Comparison of ENCODE assay signal across 11 cellular contexts in the genomic region with DNA sequence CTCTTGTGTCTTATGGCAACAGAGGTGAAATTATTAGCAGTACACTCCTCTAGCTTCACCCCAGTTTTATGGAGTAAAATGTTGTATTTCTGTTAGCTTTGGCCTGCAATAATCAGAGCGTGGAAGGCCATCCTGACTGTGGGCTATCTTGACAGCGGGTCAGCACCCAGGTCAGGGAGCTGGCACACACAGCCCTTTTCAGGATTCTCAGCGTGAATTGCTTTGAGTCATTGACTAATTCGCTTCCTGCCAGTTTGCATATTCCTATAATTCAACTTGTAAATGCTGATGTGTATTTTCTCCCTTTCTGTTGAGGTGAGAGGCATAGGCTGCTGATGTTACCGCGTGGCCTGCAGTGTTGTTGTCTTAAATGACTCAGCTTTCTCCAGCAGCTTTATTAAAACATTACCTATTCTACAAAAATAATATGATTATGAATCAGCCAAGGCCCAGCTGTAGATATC.
A peak's percentile ranks its signal among the peaks of the same experiment; 100 is the strongest.
DNase-seq lines count a peak whose midpoint lies in the region; ATAC-seq lines count a peak whose summit lies in the region.
"Had no signal": no experiment of that assay in that cellular context is flagged by ENCODE, and none has a peak within 500 bp of the region (broad histone marks: within the 10 kb centered on the region; RNA-seq: fewer than 3 reads in every experiment).

No MANE protein-coding gene starts in this region.

- H3K27me3 ChIP-seq in right cardiac atrium (ENCODE audit: control insufficient read depth, insufficient read depth) (no peaks in the 10 kb centered on the region), subcutaneous abdominal adipose tissue (ENCODE audit: control insufficient read depth in 5 of 5, insufficient read depth in 4 of 5, low read length in 5 of 5) (no peaks in the 10 kb centered on the region)

- peaks cover 23 to 61% (median 47%) of the 10 kb centered on the region in 5 donors for H3K36me3 ChIP-seq in subcutaneous abdominal adipose tissue (ENCODE audit: control insufficient read depth in 5 of 5, insufficient read depth in 5 of 5, low read length in 5 of 5)

- peaks cover 23% of the 10 kb centered on the region for H3K4me1 ChIP-seq in right cardiac atrium (ENCODE audit: control insufficient read depth, insufficient read depth, low read length)
- peaks cover 6 to 71% (median 30%) of the 10 kb centered on the region in 5 donors for H3K4me1 ChIP-seq in subcutaneous abdominal adipose tissue (ENCODE audit: control insufficient read depth in 5 of 5, insufficient read depth in 5 of 5, low read length in 5 of 5)

- 51% methylated on average over 6 of the region's 6 CpGs for WGBS in right cardiac atrium

- CTCF ChIA-PET in T-cell (lab: Charles Lee) = no interaction called here

- H3K4me3 Mint-ChIP-seq in activated T-cell treated with anti-CD3 and anti-CD28 coated beads, Interleukin-2, amount 50 U/mL, for 24 hours = no peak overlapping the region
- no peak overlapping the region for H3K4me3 Mint-ChIP-seq in T-cell
- H3K4me3 Mint-ChIP-seq: nephron progenitor cell had no signal

- H3K4me3 ChIP-seq in right cardiac atrium (ENCODE audit: low read length) (no peak overlapping the region), subcutaneous abdominal adipose tissue (ENCODE audit: low read depth in 1 of 5, low read length in 5 of 5) (no peak overlapping the region)
- H3K4me3 ChIP-seq: thoracic aorta had no signal

- DNase-seq in activated T-cell treated with anti-CD3 and anti-CD28 coated beads, Interleukin-2, amount 50 U/mL, for 24 hours = no peak
- no peak for DNase-seq in activated T-cell treated with anti-CD3 and anti-CD28 coated beads, Interleukin-2, amount 50 U/mL, for 48 hours
- DNase-seq in T-cell (no peak), right cardiac atrium (peak in 1 of 3 donors; percentile 68), Ammon's horn (ENCODE audit: low spot score) (no peak)
- DNase-seq: nephron progenitor cell had no signal

- no peaks in the 10 kb centered on the region for H3K9me3 Mint-ChIP-seq in activated T-cell treated with anti-CD3 and anti-CD28 coated beads, Interleukin-2, amount 50 U/mL, for 24 hours
- H3K9me3 Mint-ChIP-seq in T-cell = no peaks in the 10 kb centered on the region
- H3K9me3 Mint-ChIP-seq: nephron progenitor cell had no signal

- H3K9ac ChIP-seq in subcutaneous abdominal adipose tissue (ENCODE audit: low read length in 5 of 5) = no peak overlapping the region
- H3K9ac ChIP-seq: KMS-11 had no signal

- H3K27ac ChIP-seq in right cardiac atrium (ENCODE audit: low read length) (no peak overlapping the region), subcutaneous abdominal adipose tissue (ENCODE audit: low read depth, low read length) (peak overlapping the region; percentile 77)
- H3K27ac ChIP-seq: KMS-11 had no signal

- H3K27ac Mint-ChIP-seq in activated T-cell treated with anti-CD3 and anti-CD28 coated beads, Interleukin-2, amount 50 U/mL, for 24 hours = peak overlapping the region; percentile 39
- H3K27ac Mint-ChIP-seq in T-cell = peak overlapping the region; percentile 61 to 65

- no peaks in the 10 kb centered on the region for H3K27me3 Mint-ChIP-seq in activated T-cell treated with anti-CD3 and anti-CD28 coated beads, Interleukin-2, amount 50 U/mL, for 24 hours
- H3K27me3 Mint-ChIP-seq in T-cell = no peaks in the 10 kb centered on the region

- H3K4me1 Mint-ChIP-seq in activated T-cell treated with anti-CD3 and anti-CD28 coated beads, Interleukin-2, amount 50 U/mL, for 24 hours (ENCODE audit: low read depth) = peaks cover 45% of the 10 kb centered on the region
- peaks cover 53 to 72% (median 60%) of the 10 kb centered on the region in 3 donors for H3K4me1 Mint-ChIP-seq in T-cell

- intact Hi-C loops in right cardiac atrium (cut with DNase I) = no loop called here

- H3K9me3 ChIP-seq in right cardiac atrium (ENCODE audit: control insufficient read depth, low read length) (no peaks in the 10 kb centered on the region), subcutaneous abdominal adipose tissue (ENCODE audit: control insufficient read depth in 5 of 5, low read length in 5 of 5) (no peaks in the 10 kb centered on the region)
- H3K9me3 ChIP-seq: thoracic aorta had no signal

- POLR2A ChIA-PET in T-cell (lab: Charles Lee) = interaction anchor here in 1 of 2 donors (0.6 kb wide), 1 partner anchor 98 kb away, joined by 3 read pairs; no protein-coding TSS in a partner anchor

- ATAC-seq in T-cell (replicated peaks in 1 of 4) (no peak), right cardiac atrium (peak; percentile 55 to 82), HG02798 (IDR thresholded peaks at IDR 0.05; ENCODE audit: poor library complexity, unreplicated experiment) (no peak), HG03457 (IDR thresholded peaks at IDR 0.05; ENCODE audit: unreplicated experiment) (no peak)

- peaks cover 59% of the 10 kb centered on the region for H3K36me3 Mint-ChIP-seq in activated T-cell treated with anti-CD3 and anti-CD28 coated beads, Interleukin-2, amount 50 U/mL, for 24 hours (ENCODE audit: low read depth)
- H3K36me3 Mint-ChIP-seq in T-cell = peaks cover 55% of the 10 kb centered on the region

Comparison
In these comparisons a context has a peak if more than half of its experiments do, and no peak if none do; other contexts are left out.
1. ATAC-seq: peak in right cardiac atrium (2 of 2); none in T-cell (0 of 4), HG02798 (single experiment) and HG03457 (single experiment).